In the genomic region with DNA sequence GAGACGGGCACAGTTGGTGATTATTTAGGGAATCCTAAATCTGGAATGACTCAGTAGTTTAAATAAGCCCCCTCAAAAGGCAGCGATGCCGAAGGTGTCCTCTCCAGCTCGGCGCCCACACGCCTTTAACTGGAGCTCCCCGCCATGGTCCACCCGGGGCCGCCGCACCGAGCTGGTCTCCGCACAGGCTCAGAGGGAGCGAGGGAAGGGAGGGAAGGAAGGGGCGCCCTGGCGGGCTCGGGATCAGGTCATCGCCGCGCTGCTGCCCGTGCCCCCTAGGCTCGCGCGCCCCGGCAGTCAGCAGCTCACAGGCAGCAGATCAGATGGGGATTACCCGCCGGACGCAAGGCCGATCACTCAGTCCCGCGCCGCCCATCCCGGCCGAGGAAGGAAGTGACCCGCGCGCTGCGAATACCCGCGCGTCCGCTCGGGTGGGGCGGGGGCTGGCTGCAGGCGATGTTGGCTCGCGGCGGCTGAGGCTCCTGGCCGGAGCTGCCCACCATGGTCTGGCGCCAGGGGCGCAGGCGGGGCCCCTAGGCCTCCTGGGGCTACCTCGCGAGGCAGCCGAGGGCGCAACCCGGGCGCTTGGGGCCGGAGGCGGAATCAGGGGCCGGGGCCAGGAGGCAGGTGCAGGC, we compare ENCODE assay signal across 9 cellular contexts.
DNase-seq lines count a peak whose midpoint lies in the region; TF ChIP-seq lines count a peak whose summit lies in the region.
"Had no signal": no experiment of that assay in that cellular context is flagged by ENCODE, and none has a peak within 500 bp of the region (broad histone marks: within the 10 kb centered on the region; RNA-seq: fewer than 3 reads in every experiment).

No MANE protein-coding gene starts in this region.

- no peak overlapping the region for H2BK12ac ChIP-seq in mesenchymal stem cell (ENCODE audit: low read length in 2 of 2)

- H3K4ac ChIP-seq in mesenchymal stem cell (ENCODE audit: low read depth in 1 of 2, low read length in 2 of 2), result no peak overlapping the region

- H3K4me1 ChIP-seq in KMS-11 (ENCODE audit: low read depth, poor library complexity, severe bottlenecking) (no peaks in the 10 kb centered on the region), mesenchymal stem cell (ENCODE audit: control insufficient read depth, insufficient read depth, low read depth, low read length) (peaks cover 6% of the 10 kb centered on the region), Caco-2 (no peaks in the 10 kb centered on the region)

- intact Hi-C loops in dorsolateral prefrontal cortex (cut with DNase I) (no loop called here), Caco-2 (cut with micrococcal nuclease; ENCODE audit: unreplicated experiment) (no loop called here)

- TF ChIP-seq CTCF in KMS-11 (conservative IDR thresholded peaks at IDR 0.05; ENCODE audit: low read depth, low read length) (no peak; the same call in 1 of the 2 replicates), dorsolateral prefrontal cortex (IDR thresholded peaks at IDR 0.05 in 54 of 56, conservative IDR thresholded peaks at IDR 0.05 in 2 of 56; ENCODE audit: low read depth in 1 of 56, partially characterized antibody in 56 of 56) (no peak), Caco-2 (IDR thresholded peaks at IDR 0.05; ENCODE audit: insufficient read depth in 1 of 2, low read depth in 1 of 2, low read length in 1 of 2, severe bottlenecking in 1 of 2, unreplicated experiment in 1 of 2) (no peak)

- CTCF ChIA-PET in Caco-2 (lab: Charles Lee), result no interaction called here

- no peak overlapping the region for H3K27ac ChIP-seq in KMS-11
- H3K27ac ChIP-seq in dorsolateral prefrontal cortex, result peak overlapping the region in 56 of 59 donors; percentile 11 to 90 (median 81)
- peak overlapping the region; percentile 7 for H3K27ac ChIP-seq in mesenchymal stem cell (ENCODE audit: low read length, poor library complexity, severe bottlenecking)
- H3K27ac ChIP-seq: C4-2B had no signal

- no peak overlapping the region for H2BK120ac ChIP-seq in mesenchymal stem cell (ENCODE audit: low read depth, low read length)

- H3K4me3 ChIP-seq in KMS-11 (IDR thresholded peaks at IDR 0.05; ENCODE audit: insufficient read depth, low read depth, low read length) (peak overlapping the region; percentile 61), dorsolateral prefrontal cortex (peak overlapping the region; percentile 47 to 86 (median 69)), mesenchymal stem cell (ENCODE audit: insufficient read depth in 1 of 2, low read depth in 1 of 2, low read length in 2 of 2) (peak overlapping the region; percentile 74 to 78), Caco-2 (ENCODE audit: low read depth, low read length) (no peak overlapping the region)

- H2AK5ac ChIP-seq in mesenchymal stem cell (ENCODE audit: low read length, severe bottlenecking), result no peak overlapping the region

- H3K14ac ChIP-seq in mesenchymal stem cell (ENCODE audit: low read length in 2 of 2), result no peak overlapping the region

- POLR2A ChIA-PET in Caco-2 (lab: Charles Lee), result no interaction called here

- peaks cover 4% of the 10 kb centered on the region for H3K79me1 ChIP-seq in mesenchymal stem cell (replicated peaks; ENCODE audit: low read length, poor library complexity, severe bottlenecking)

- no peaks in the 10 kb centered on the region for H3K36me3 ChIP-seq in KMS-11 (ENCODE audit: insufficient read depth)
- no peaks in the 10 kb centered on the region for H3K36me3 ChIP-seq in mesenchymal stem cell (ENCODE audit: control insufficient read depth in 1 of 2, insufficient read depth in 2 of 2, low read depth in 1 of 2, low read length in 2 of 2)
- no peaks in the 10 kb centered on the region for H3K36me3 ChIP-seq in Caco-2 (ENCODE audit: control insufficient read depth, insufficient read depth, low read length)

- no peak overlapping the region for H2BK5ac ChIP-seq in mesenchymal stem cell (ENCODE audit: low read depth, low read length, poor library complexity, severe bottlenecking)

- H3K18ac ChIP-seq in mesenchymal stem cell (ENCODE audit: low read depth in 1 of 2, low read length in 2 of 2), result no peak overlapping the region

- no peak overlapping the region for H2BK15ac ChIP-seq in mesenchymal stem cell (ENCODE audit: low read depth, poor library complexity, severe bottlenecking)

- H3K23ac ChIP-seq in mesenchymal stem cell (ENCODE audit: low read length in 2 of 2), result no peak overlapping the region

- under 1% methylated on average over 47 of the region's 60 CpGs for WGBS in mesenchymal stem cell

- H3K36me3 Mint-ChIP-seq in Caco-2 (ENCODE audit: insufficient read depth, unreplicated experiment), result no peaks in the 10 kb centered on the region

- no TSS peak for BruUV-seq in Caco-2 (replicated peaks; lab: Mats Ljungman, UMichigan)

- peak overlapping the region; percentile 97 for H2AFZ ChIP-seq in KMS-11 (ENCODE audit: low read depth)
- peak overlapping the region; percentile 68 for H2AFZ ChIP-seq in mesenchymal stem cell (ENCODE audit: low read depth, low read length)

- no peak overlapping the region for H3K27ac Mint-ChIP-seq in Caco-2 (ENCODE audit: unreplicated experiment)

- H3K9me3 ChIP-seq in mesenchymal stem cell (ENCODE audit: control insufficient read depth, low read length) (no peaks in the 10 kb centered on the region), Caco-2 (no peaks in the 10 kb centered on the region)

- no peaks in the 10 kb centered on the region for H4K20me1 ChIP-seq in KMS-11 (ENCODE audit: insufficient read depth)

- H3K9ac ChIP-seq in KMS-11 (peak overlapping the region; percentile 57), mesenchymal stem cell (ENCODE audit: low read length) (no peak overlapping the region)

- no peak overlapping the region for H4K91ac ChIP-seq in mesenchymal stem cell (ENCODE audit: low read length)

- DNase-seq in activated CD4-positive, alpha-beta T cell treated with anti-CD3 and anti-CD28 coated beads for 48 hours, result peak; percentile 1
- no peak for DNase-seq in activated CD4-positive, alpha-beta T cell treated with anti-CD3 and anti-CD28 coated beads, Interleukin-2, amount 50 U/mL, for 4 hours
- DNase-seq in dorsolateral prefrontal cortex (peak in 7 of 10 donors; percentile 20 to 56 (median 42)), mesenchymal stem cell (peak; percentile 31), MV-4-11 (lab: John Stamatoyannopoulos, UW) (no peak), Caco-2 (no peak), kidney glomerular epithelial cell (lab: John Stamatoyannopoulos, UW) (no peak)

- H3K4me1 Mint-ChIP-seq in Caco-2 (ENCODE audit: low read depth, unreplicated experiment), result no peaks in the 10 kb centered on the region

- no peaks in the 10 kb centered on the region for H3K27me3 ChIP-seq in KMS-11 (ENCODE audit: insufficient read depth, low read depth)
- peaks cover 0 to 49% (median 4%) of the 10 kb centered on the region in 45 donors for H3K27me3 ChIP-seq in dorsolateral prefrontal cortex
- H3K27me3 ChIP-seq in mesenchymal stem cell (ENCODE audit: control insufficient read depth in 1 of 2, insufficient read depth in 1 of 2, low read length in 2 of 2), result peaks cover 9 to 60% of the 10 kb centered on the region in 2 experiments
- no peaks in the 10 kb centered on the region for H3K27me3 ChIP-seq in Caco-2 (replicated peaks; ENCODE audit: control insufficient read depth, insufficient read depth, low read length)

- no peaks in the 10 kb centered on the region for H3K79me2 ChIP-seq in KMS-11 (ENCODE audit: insufficient read depth, low read depth)

- H3K4me3 Mint-ChIP-seq in Caco-2 (ENCODE audit: unreplicated experiment), result no peak overlapping the region

- peaks cover 13% of the 10 kb centered on the region for H3K9me3 Mint-ChIP-seq in Caco-2 (ENCODE audit: unreplicated experiment)

- H4K8ac ChIP-seq in mesenchymal stem cell (ENCODE audit: low read length), result no peak overlapping the region

- H3K4me2 ChIP-seq in KMS-11 (peak overlapping the region; percentile 87), mesenchymal stem cell (ENCODE audit: low read length, poor library complexity, severe bottlenecking) (peak overlapping the region; percentile 83)

- peaks cover 4% of the 10 kb centered on the region for H3K27me3 Mint-ChIP-seq in Caco-2 (ENCODE audit: insufficient read depth, unreplicated experiment)

Comparison
In these comparisons a context has a peak if more than half of its experiments do, and no peak if none do; other contexts are left out.
1. DNase-seq: peak in activated CD4-positive, alpha-beta T cell treated with anti-CD3 and anti-CD28 coated beads for 48 hours (single experiment), dorsolateral prefrontal cortex (7 of 10) and mesenchymal stem cell (single experiment); none in activated CD4-positive, alpha-beta T cell treated with anti-CD3 and anti-CD28 coated beads, Interleukin-2, amount 50 U/mL, for 4 hours (0 of 2), MV-4-11 (single experiment), Caco-2 (0 of 2) and kidney glomerular epithelial cell (single experiment).